21 cellular contexts compared by ENCODE assay signal in the genomic region with DNA sequence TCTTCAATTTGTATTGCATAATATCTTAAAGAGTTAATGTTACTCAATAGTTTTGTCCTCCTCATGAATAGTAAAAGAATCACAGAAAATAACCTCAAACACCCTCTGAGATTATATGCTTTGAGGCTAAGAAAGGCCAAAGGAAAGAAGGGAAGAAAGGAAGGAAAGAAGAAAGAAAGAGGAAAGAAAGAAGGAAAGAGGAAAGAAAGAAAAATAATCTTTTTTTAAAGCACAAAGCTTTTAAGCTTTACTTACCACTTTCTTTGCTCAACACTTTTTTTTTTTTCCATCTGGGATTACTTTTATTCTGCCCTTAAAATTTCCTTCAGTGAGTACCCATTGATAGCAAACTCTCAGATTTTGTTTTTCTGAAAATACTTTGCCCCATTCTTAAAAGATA.
DNase-seq lines count a peak whose midpoint lies in the region; ATAC-seq, FAIRE-seq and TF ChIP-seq lines count a peak whose summit lies in the region.
"Had no signal": no experiment of that assay in that cellular context is flagged by ENCODE, and none has a peak within 500 bp of the region (broad histone marks: within the 10 kb centered on the region; RNA-seq: fewer than 3 reads in every experiment).

No MANE protein-coding gene starts in this region.

- TF ChIP-seq EP300 in HepG2 (IDR thresholded peaks at IDR 0.05; ENCODE audit: low read depth in 2 of 2, low read length in 2 of 2) = no peak
- no peak for TF ChIP-seq EP300 in HepG2 (CRISPR knock-in tag; IDR thresholded peaks at IDR 0.05; ENCODE audit: borderline replicate concordance)
- no peak for TF ChIP-seq EP300 in K562 (IDR thresholded peaks at IDR 0.05; ENCODE audit: low read length)

- TF ChIP-seq CTCF in HepG2 (CRISPR knock-in tag; IDR thresholded peaks at IDR 0.05) (no peak), right lobe of liver (IDR thresholded peaks at IDR 0.05) (no peak), IMR-90 (conservative IDR thresholded peaks at IDR 0.05; ENCODE audit: low read depth, low read length) (no peak), K562 (IDR thresholded peaks at IDR 0.05 in 2 of 3, conservative IDR thresholded peaks at IDR 0.05 in 1 of 3; ENCODE audit: insufficient read depth in 2 of 3, low read depth in 1 of 3, low read length in 3 of 3) (no peak)

- no peak overlapping the region for H3K9ac ChIP-seq in HepG2 (ENCODE audit: insufficient read depth, low read depth, low read length)
- no peak overlapping the region for H3K9ac ChIP-seq in IMR-90 (ENCODE audit: low read depth, low read length)
- H3K9ac ChIP-seq in K562 (ENCODE audit: insufficient read depth in 1 of 2, low read depth in 2 of 2, low read length in 2 of 2) = no peak overlapping the region
- H3K9ac ChIP-seq: BLaER1 had no signal

- no peak overlapping the region for H2BK15ac ChIP-seq in IMR-90 (ENCODE audit: low read depth, low read length)

- in situ Hi-C loops in HepG2 (cut with HindIII; ENCODE audit: extremely low pct_ligation_motif_present, low pct_unique_long_range_greater_than_20kb) = no loop called here
- in situ Hi-C loops in IMR-90 (cut with MboI; ENCODE audit: low sequenced_read_pairs) = no loop called here
- in situ Hi-C loops in K562 (cut with MboI) = no loop called here

- no peak overlapping the region for H4K91ac ChIP-seq in IMR-90 (ENCODE audit: insufficient read depth, low read depth, low read length)

- no peaks in the 10 kb centered on the region for H3K79me1 ChIP-seq in IMR-90 (ENCODE audit: low read depth in 1 of 2, low read length in 2 of 2)

- H3K4me2 ChIP-seq in HepG2 (ENCODE audit: low read depth, low read length) (no peak overlapping the region), IMR-90 (ENCODE audit: low read depth, low read length) (no peak overlapping the region), K562 (ENCODE audit: insufficient read depth, low read length) (no peak overlapping the region)
- H3K4me2 ChIP-seq: BLaER1 had no signal

- H3K23ac ChIP-seq in IMR-90 (ENCODE audit: low read depth, low read length) = no peak overlapping the region

- no peaks in the 10 kb centered on the region for H4K20me1 ChIP-seq in HepG2 (ENCODE audit: insufficient read depth, low read length)
- H4K20me1 ChIP-seq in IMR-90 (ENCODE audit: insufficient read depth, low read length) = no peaks in the 10 kb centered on the region
- no peaks in the 10 kb centered on the region for H4K20me1 ChIP-seq in K562 (replicated peaks; ENCODE audit: control insufficient read depth, insufficient read depth, low read length)
- H4K20me1 ChIP-seq: BLaER1 had no signal

- POLR2A ChIA-PET in HepG2 (lab: Yijun Ruan, JAX) = no interaction called here
- POLR2A ChIA-PET in IMR-90 (lab: Charles Lee; ENCODE audit: unreplicated experiment) = no interaction called here
- POLR2A ChIA-PET in K562 (lab: Yijun Ruan, JAX) = no interaction called here

- H3K56ac ChIP-seq in IMR-90 (ENCODE audit: extremely low read depth, insufficient read depth, low read length) = no peak overlapping the region

- H4K5ac ChIP-seq in IMR-90 (ENCODE audit: low read depth, low read length) = no peak overlapping the region

- H3K27me3 ChIP-seq in HepG2 (ENCODE audit: control insufficient read depth in 1 of 2, insufficient read depth in 2 of 2, low read length in 2 of 2) = no peaks in the 10 kb centered on the region
- no peaks in the 10 kb centered on the region for H3K27me3 ChIP-seq in right lobe of liver
- H3K27me3 ChIP-seq in IMR-90 (ENCODE audit: control insufficient read depth, insufficient read depth, low read length) = peaks cover 2% of the 10 kb centered on the region; the same call in 1 of the 2 replicates
- H3K27me3 ChIP-seq in K562 (ENCODE audit: control insufficient read depth in 2 of 2, insufficient read depth in 2 of 2, low read length in 2 of 2) = no peaks in the 10 kb centered on the region
- H3K27me3 ChIP-seq: BLaER1 had no signal

- BruUV-seq in HepG2 (replicated peaks; lab: Mats Ljungman, UMichigan) = no TSS peak
- BruUV-seq in IMR-90 (replicated peaks; lab: Mats Ljungman, UMichigan) = no TSS peak
- no TSS peak for BruUV-seq in K562 (replicated peaks; lab: Mats Ljungman, UMichigan)

- H2AK9ac ChIP-seq in IMR-90 (replicated peaks; ENCODE audit: low read depth, low read length, poor library complexity) = no peak overlapping the region

- FAIRE-seq in HepG2 (lab: Jason Lieb, UNC) = no peak
- FAIRE-seq in K562 (lab: Jason Lieb, UNC) = no peak
- FAIRE-seq: G401.6, GM12892, GM19239, H54 had no signal

- dilution Hi-C loops in IMR-90 (cut with HindIII; ENCODE audit: low sequenced_read_pairs, unreplicated experiment) = no loop called here

- ATAC-seq in HepG2 (no peak), right lobe of liver (no peak), IMR-90 (ENCODE audit: low read depth) (no peak), K562 (no peak), GM19452 (IDR thresholded peaks at IDR 0.05; ENCODE audit: unreplicated experiment) (no peak)

- no peak overlapping the region for H3K4ac ChIP-seq in IMR-90 (ENCODE audit: low read depth, low read length)

- H4K8ac ChIP-seq in IMR-90 (ENCODE audit: low read depth in 2 of 2, low read length in 2 of 2) = no peak overlapping the region

- no peak overlapping the region for H2BK20ac ChIP-seq in IMR-90 (ENCODE audit: low read depth, low read length)

- no peak overlapping the region for H3K14ac ChIP-seq in IMR-90 (replicated peaks; ENCODE audit: low read depth, low read length)

- TF ChIP-seq POLR2A in HepG2 (IDR thresholded peaks at IDR 0.05; ENCODE audit: insufficient read depth in 1 of 2, low read depth in 2 of 2, low read length in 2 of 2) = no peak
- TF ChIP-seq POLR2A in right lobe of liver (IDR thresholded peaks at IDR 0.05) = no peak
- no peak for TF ChIP-seq POLR2A in IMR-90 (IDR thresholded peaks at IDR 0.05; ENCODE audit: low read depth, low read length)
- no peak for TF ChIP-seq POLR2A in K562 (conservative IDR thresholded peaks at IDR 0.05)

- no peaks in the 10 kb centered on the region for H3K79me2 ChIP-seq in HepG2 (ENCODE audit: insufficient read depth, low read length)
- no peaks in the 10 kb centered on the region for H3K79me2 ChIP-seq in K562 (ENCODE audit: control insufficient read depth, insufficient read depth, low read length)

- no peaks in the 10 kb centered on the region for H3K4me1 ChIP-seq in HepG2 (ENCODE audit: insufficient read depth, low read length)
- no peaks in the 10 kb centered on the region for H3K4me1 ChIP-seq in right lobe of liver
- H3K4me1 ChIP-seq in IMR-90 (ENCODE audit: control insufficient read depth, insufficient read depth, low read length) = no peaks in the 10 kb centered on the region
- no peaks in the 10 kb centered on the region; a peak in 1 of 5 replicates for H3K4me1 ChIP-seq in K562 (replicated peaks in 1 of 2; ENCODE audit: control insufficient read depth in 2 of 2, insufficient read depth in 2 of 2, low read length in 2 of 2)
- H3K4me1 ChIP-seq: BLaER1, Caco-2, HAP-1 had no signal

- CTCF ChIA-PET in HepG2 (lab: Yijun Ruan, JAX; ENCODE audit: low intra/inter-chr PET ratio, low total read pairs) = no interaction called here
- CTCF ChIA-PET in IMR-90 (lab: Yijun Ruan, JAX) = no interaction called here
- CTCF ChIA-PET in K562 (lab: Yijun Ruan, JAX; ENCODE audit: low intra/inter-chr PET ratio) = interaction anchor here (0.7 kb wide), 1 partner anchor 124 kb away, joined by 3 read pairs; no protein-coding TSS in a partner anchor

- H3K9me3 ChIP-seq in HepG2 (ENCODE audit: low read length) (no peaks in the 10 kb centered on the region), right lobe of liver (no peaks in the 10 kb centered on the region), IMR-90 (ENCODE audit: control insufficient read depth, insufficient read depth, low read length) (peaks cover 3% of the 10 kb centered on the region; the same call in 1 of the 2 replicates), K562 (replicated peaks; ENCODE audit: control insufficient read depth, insufficient read depth, low read depth, low read length) (no peaks in the 10 kb centered on the region)
- H3K9me3 ChIP-seq: Caco-2, HAP-1 had no signal

- no peak overlapping the region for H2AK5ac ChIP-seq in IMR-90 (ENCODE audit: low read depth, low read length)

- no peak overlapping the region for H3K18ac ChIP-seq in IMR-90 (ENCODE audit: low read depth, low read length)

- DNase-seq in HepG2 (ENCODE audit: low spot score) (no peak), right lobe of liver (no peak), IMR-90 (no peak), K562 (ENCODE audit: extremely low read depth in 1 of 4, low spot score in 3 of 4) (no peak), iPS-NIHi7 (ENCODE audit: extremely low spot score) (no peak), HT-29 (ENCODE audit: low spot score) (no peak)
- DNase-seq: CD4-positive, CD25-positive, alpha-beta regulatory T cell; CD8-positive, alpha-beta T cell; DMS153; DND-41; GOT3; HFFc6 had no signal

- TF ChIP-seq RAD21 in HepG2 (CRISPR knock-in tag; IDR thresholded peaks at IDR 0.05) (no peak), IMR-90 (IDR thresholded peaks at IDR 0.05; ENCODE audit: low read length) (no peak), K562 (CRISPR knock-in tag; conservative IDR thresholded peaks at IDR 0.05 in 1 of 2, IDR thresholded peaks at IDR 0.05 in 1 of 2) (no peak)

- no peak overlapping the region for H2BK5ac ChIP-seq in IMR-90 (ENCODE audit: low read depth, low read length, poor library complexity, severe bottlenecking)

- H3K9me1 ChIP-seq in IMR-90 (ENCODE audit: insufficient read depth, low read length) (no peaks in the 10 kb centered on the region), K562 (ENCODE audit: control insufficient read depth, insufficient read depth, low read length) (no peaks in the 10 kb centered on the region)

- H3K27ac ChIP-seq in HepG2 (ENCODE audit: extremely low read length, insufficient read depth, low read length) = no peak overlapping the region
- H3K27ac ChIP-seq in right lobe of liver = no peak overlapping the region
- no peak overlapping the region for H3K27ac ChIP-seq in IMR-90 (ENCODE audit: insufficient read depth, low read length)
- no peak overlapping the region for H3K27ac ChIP-seq in K562 (ENCODE audit: extremely low read depth, low read depth, low read length)
- H3K27ac ChIP-seq: BLaER1, C4-2B had no signal

- H3K4me3 ChIP-seq in HepG2 (replicated peaks in 1 of 3; ENCODE audit: insufficient read depth in 1 of 3, low read depth in 2 of 3, low read length in 3 of 3) (no peak overlapping the region), right lobe of liver (no peak overlapping the region), IMR-90 (ENCODE audit: insufficient read depth, low read depth, low read length) (no peak overlapping the region), K562 (no peak overlapping the region)
- H3K4me3 ChIP-seq: BLaER1, HAP-1 had no signal

- H3K36me3 ChIP-seq in HepG2 (replicated peaks in 1 of 2; ENCODE audit: control insufficient read depth in 1 of 2, insufficient read depth in 2 of 2, low read length in 2 of 2) (no peaks in the 10 kb centered on the region), right lobe of liver (no peaks in the 10 kb centered on the region), IMR-90 (ENCODE audit: control insufficient read depth, insufficient read depth, low read length) (no peaks in the 10 kb centered on the region), K562 (ENCODE audit: control insufficient read depth, insufficient read depth, low read length) (no peaks in the 10 kb centered on the region)
- H3K36me3 ChIP-seq: BLaER1, HAP-1 had no signal

- no peak overlapping the region for H2BK120ac ChIP-seq in IMR-90 (ENCODE audit: low read depth, low read length)

- H2AFZ ChIP-seq in HepG2 (ENCODE audit: low read length) (no peak overlapping the region), IMR-90 (replicated peaks; ENCODE audit: low read length, poor library complexity) (no peak overlapping the region), K562 (ENCODE audit: low read depth, low read length) (no peak overlapping the region)

- intact Hi-C loops in HepG2 (cut with micrococcal nuclease; ENCODE audit: unreplicated experiment) (no loop called here), right lobe of liver (cut with DNase I) (no loop called here), IMR-90 (cut with micrococcal nuclease) (no loop called here), K562 (cut with micrococcal nuclease) (no loop called here)
